ENCODE assay signal across 8 cellular contexts in genomic region chr22:42069801-42070516, GRCh38. TPM values are rescaled to one million over a fixed set of nuclear protein-coding genes. Genes with fewer than 3 reads are reported as not detected.
DNase-seq lines count a peak whose midpoint lies in the region; ATAC-seq and TF ChIP-seq lines count a peak whose summit lies in the region.

No MANE protein-coding gene starts in this region.

- H3K27ac Mint-ChIP-seq in T-helper 17 cell = peak overlapping the region; percentile 88

- DNase-seq in GM10248 (ENCODE audit: extremely low spot score) = peak; percentile 13
- no peak for DNase-seq in T-helper 17 cell
- peak; percentile 12 for DNase-seq in fibroblast of villous mesenchyme (ENCODE audit: low read depth)
- peak; percentile 59 for DNase-seq in osteoblast (ENCODE audit: insufficient read length, low spot score, missing footprints)
- DNase-seq in midbrain (lab: John Stamatoyannopoulos, UW) = no peak
- no peak for DNase-seq in COLO829 (ENCODE audit: low spot score)
- no peak for DNase-seq in H4 (ENCODE audit: low spot score)

- no peaks in the 10 kb centered on the region for H3K9me3 ChIP-seq in T-helper 17 cell (ENCODE audit: control insufficient read depth, low read length, poor library complexity, severe bottlenecking)
- H3K9me3 ChIP-seq in osteoblast (ENCODE audit: low read depth, low read length) = no peaks in the 10 kb centered on the region

- TF ChIP-seq CTCF in GM10248 (IDR thresholded peaks at IDR 0.05; ENCODE audit: control extremely low read depth, extremely low read depth, low read depth, missing control alignments) (no peak), fibroblast of villous mesenchyme (IDR thresholded peaks at IDR 0.05; ENCODE audit: insufficient read depth, low read depth, low read length) (no peak), osteoblast (IDR thresholded peaks at IDR 0.05; ENCODE audit: extremely low read depth, low read depth, low read length) (no peak)

- peak overlapping the region; percentile 94 for H3K4me3 Mint-ChIP-seq in T-helper 17 cell

- no peaks in the 10 kb centered on the region for H4K20me1 ChIP-seq in osteoblast (ENCODE audit: insufficient read depth, low read length)

- H3K4me1 Mint-ChIP-seq in T-helper 17 cell = peaks cover 30% of the 10 kb centered on the region

- H3K79me2 ChIP-seq in osteoblast (ENCODE audit: insufficient read depth, low read length) = peaks cover 16% of the 10 kb centered on the region

- peak overlapping the region; percentile 99 for H2AFZ ChIP-seq in osteoblast (ENCODE audit: low read length)

- POLR2A ChIA-PET in GM10248 (lab: Yijun Ruan, JAX) = interaction anchor here (0.6 to 1.4 kb wide), 3 partner anchors 10 to 243 kb away, joined by 3 to 7 read pairs (median 4); partner anchors contain the start of gene SMDT1

- peak overlapping the region; percentile 91 for H3K4me2 ChIP-seq in osteoblast (ENCODE audit: insufficient read depth, low read length)

- CTCF ChIA-PET in GM10248 (lab: Yijun Ruan, JAX) = interaction anchor here (0.9 to 2.0 kb wide), 6 partner anchors 8 to 373 kb away, joined by 3 to 10 read pairs (median 4); partner anchors contain the start of gene SMDT1

- peaks cover 26% of the 10 kb centered on the region for H3K4me1 ChIP-seq in osteoblast (ENCODE audit: insufficient read depth, low read length)

- H3K4me3 ChIP-seq in fibroblast of villous mesenchyme (ENCODE audit: low read depth, low read length) (peak overlapping the region; percentile 68), osteoblast (ENCODE audit: insufficient read depth, low read length) (peak overlapping the region; percentile 85)

- no peaks in the 10 kb centered on the region for H3K27me3 Mint-ChIP-seq in T-helper 17 cell

- peaks cover 5% of the 10 kb centered on the region for H3K36me3 ChIP-seq in osteoblast (ENCODE audit: insufficient read depth, low read length)

- ATAC-seq in HG02798 (IDR thresholded peaks at IDR 0.05; ENCODE audit: poor library complexity, unreplicated experiment) (peak; percentile 6), T-helper 17 cell (peak; percentile 14)

- H3K27me3 ChIP-seq in osteoblast (ENCODE audit: insufficient read depth, low read length) = no peaks in the 10 kb centered on the region

- H3K36me3 Mint-ChIP-seq in T-helper 17 cell (ENCODE audit: low read depth) = peaks cover 2% of the 10 kb centered on the region

- H3K27ac ChIP-seq in osteoblast (ENCODE audit: low read depth, low read length) = peak overlapping the region; percentile 94

RNA-seq across cellular contexts. Expression of gene NAGA, which starts 0.7 kb away (rescaled TPM):
- total RNA-seq in T-helper 17 cell = 10 to 100 TPM in 1 of 2 donors, 1 to 10 TPM in 1; 9.1 to 10.6 TPM
- 31.1 and 41.6 TPM in 2 replicates for total RNA-seq in fibroblast of villous mesenchyme
- 35.9 and 44.2 TPM in 2 replicates for total RNA-seq in osteoblast
- 28.0 and 29.8 TPM in 2 replicates for total RNA-seq in H4 (2014; rRNA removed; shearing (Covaris generic))

RNA-seq across cellular contexts. Expression of gene PHETA2, which starts 4.1 kb away (rescaled TPM):
- total RNA-seq in T-helper 17 cell = 1 to 10 TPM in 1 of 2 donors, under 1 TPM in 1; 0.90 to 2.1 TPM
- 19.0 and 21.2 TPM in 2 replicates for total RNA-seq in fibroblast of villous mesenchyme
- total RNA-seq in osteoblast = 23.9 and 26.2 TPM in 2 replicates
- total RNA-seq in H4 (2014; rRNA removed; shearing (Covaris generic)) = not detected in 2 replicates

RNA-seq across cellular contexts. Expression of gene SMDT1, which starts 9.5 kb away (rescaled TPM):
- total RNA-seq in T-helper 17 cell (10 to 100 TPM; 43.7 to 96.1 TPM), fibroblast of villous mesenchyme (5.2 and 6.1 TPM in 2 replicates), osteoblast (4.7 and 7.7 TPM in 2 replicates)
- total RNA-seq in H4 (2014; rRNA removed; shearing (Covaris generic)) = 4.0 and 7.1 TPM in 2 replicates

RNA-seq across cellular contexts. Expression of gene NDUFA6, which starts 20.6 kb away (rescaled TPM):
- 10 to 100 TPM; 47.6 to 59.1 TPM for total RNA-seq in T-helper 17 cell
- 40.6 TPM in 2 replicates for total RNA-seq in fibroblast of villous mesenchyme
- 33.0 and 41.6 TPM in 2 replicates for total RNA-seq in osteoblast
- 138 and 164 TPM in 2 replicates for total RNA-seq in H4 (2014; rRNA removed; shearing (Covaris generic))

Comparison
In these comparisons a context has a peak if more than half of its experiments do, and no peak if none do; other contexts are left out.
1. DNase-seq: peak in GM10248 (single experiment), fibroblast of villous mesenchyme (single experiment) and osteoblast (single experiment); none in T-helper 17 cell (0 of 3), midbrain (single experiment), COLO829 (single experiment) and H4 (single experiment).